Comparison of ENCODE assay signal across 12 cellular contexts in genomic region chr7:129569811-129570215, GRCh38. TPM values are rescaled to one million over a fixed set of nuclear protein-coding genes. Genes with fewer than 3 reads are reported as not detected.
A peak's percentile ranks its signal among the peaks of the same experiment; 100 is the strongest.
DNase-seq lines count a peak whose midpoint lies in the region; ATAC-seq and TF ChIP-seq lines count a peak whose summit lies in the region.
"Had no signal": no experiment of that assay in that cellular context is flagged by ENCODE, and none has a peak within 500 bp of the region (broad histone marks: within the 10 kb centered on the region; RNA-seq: fewer than 3 reads in every experiment).

No MANE protein-coding gene starts in this region.

- peak overlapping the region; percentile 2 for H3K27ac Mint-ChIP-seq in chondrocyte (ENCODE audit: unreplicated experiment)
- H3K27ac Mint-ChIP-seq: activated naive CD8-positive, alpha-beta T cell treated with anti-CD3 and anti-CD28 coated beads for 36 hours had no signal

- peak; percentile 96 for DNase-seq in Daoy (ENCODE audit: low read depth)
- DNase-seq in MV-4-11 (lab: John Stamatoyannopoulos, UW), result peak; percentile 64
- DNase-seq in chondrocyte (ENCODE audit: low spot score), result no peak
- no peak for DNase-seq in activated gamma-delta T cell treated with Interleukin-2 at 50 U/mL for 16 hours
- no peak for DNase-seq in NCI-H1694 (lab: John Stamatoyannopoulos, UW)
- DNase-seq: activated naive CD8-positive, alpha-beta T cell treated with anti-CD3 and anti-CD28 coated beads for 36 hours; DND-41 had no signal

- H3K9me3 Mint-ChIP-seq in chondrocyte (ENCODE audit: low read depth), result peaks cover 11% of the 10 kb centered on the region

- no peak for ATAC-seq in GM19455 (IDR thresholded peaks at IDR 0.05; ENCODE audit: unreplicated experiment)
- no peak for ATAC-seq in GM21447 (IDR thresholded peaks at IDR 0.05; ENCODE audit: unreplicated experiment)

- no peaks in the 10 kb centered on the region for H3K36me3 ChIP-seq in mesodermal cell (ENCODE audit: control insufficient read depth, insufficient read depth, low read length)

- peak overlapping the region; percentile 62 for H3K27ac ChIP-seq in mesodermal cell (ENCODE audit: low read depth, low read length, severe bottlenecking)

- peaks cover 6% of the 10 kb centered on the region for H3K4me1 Mint-ChIP-seq in chondrocyte (ENCODE audit: low read depth)
- H3K4me1 Mint-ChIP-seq: neural crest cell had no signal

- H3K36me3 Mint-ChIP-seq in chondrocyte (ENCODE audit: low read depth), result no peaks in the 10 kb centered on the region

- no peak for TF ChIP-seq CTCF in chondrocyte (IDR thresholded peaks at IDR 0.05)

- H3K27me3 Mint-ChIP-seq in chondrocyte (ENCODE audit: low read depth), result no peaks in the 10 kb centered on the region

- no peaks in the 10 kb centered on the region for H3K4me1 ChIP-seq in mesodermal cell (ENCODE audit: control insufficient read depth, insufficient read depth, low read length, poor library complexity, severe bottlenecking)

- H3K4me3 Mint-ChIP-seq in chondrocyte (ENCODE audit: unreplicated experiment), result no peak overlapping the region
- H3K4me3 Mint-ChIP-seq: activated naive CD8-positive, alpha-beta T cell treated with anti-CD3 and anti-CD28 coated beads for 36 hours; IgD-negative memory B cell; neural crest cell had no signal

- no peaks in the 10 kb centered on the region for H3K9me3 ChIP-seq in mesodermal cell (ENCODE audit: control insufficient read depth, low read length)

- no peak overlapping the region for H3K4me3 ChIP-seq in mesodermal cell (ENCODE audit: extremely low read depth, insufficient read depth, low read length, poor library complexity, severe bottlenecking)

- 88 to 89% methylated on average over 1 of the region's 2 CpGs for WGBS in mesodermal cell (ENCODE audit: insufficient coverage in 2 of 2), 2 experiments

RNA-seq across cellular contexts. Expression of gene NRF1, which starts 41.7 kb away (rescaled TPM):
- total RNA-seq in Daoy (2014; rRNA removed; shearing (Covaris generic)), result 10.7 and 15.7 TPM in 2 replicates
- total RNA-seq in chondrocyte, result 10.3 to 13.3 TPM (median 12.3 TPM) in 3 replicates
- 13.0 TPM for polyA plus RNA-seq in mesodermal cell (2013, experiment 1 of 2)
- polyA plus RNA-seq in mesodermal cell (2013, experiment 2 of 2), result 13.7 TPM

Comparison
In these comparisons a context has a peak if more than half of its experiments do, and no peak if none do; other contexts are left out.
1. DNase-seq: peak in Daoy (single experiment) and MV-4-11 (single experiment); none in chondrocyte (single experiment), activated gamma-delta T cell treated with Interleukin-2 at 50 U/mL for 16 hours (single experiment) and NCI-H1694 (single experiment).